Comparison of ENCODE assay signal across 8 cellular contexts in the genomic region with DNA sequence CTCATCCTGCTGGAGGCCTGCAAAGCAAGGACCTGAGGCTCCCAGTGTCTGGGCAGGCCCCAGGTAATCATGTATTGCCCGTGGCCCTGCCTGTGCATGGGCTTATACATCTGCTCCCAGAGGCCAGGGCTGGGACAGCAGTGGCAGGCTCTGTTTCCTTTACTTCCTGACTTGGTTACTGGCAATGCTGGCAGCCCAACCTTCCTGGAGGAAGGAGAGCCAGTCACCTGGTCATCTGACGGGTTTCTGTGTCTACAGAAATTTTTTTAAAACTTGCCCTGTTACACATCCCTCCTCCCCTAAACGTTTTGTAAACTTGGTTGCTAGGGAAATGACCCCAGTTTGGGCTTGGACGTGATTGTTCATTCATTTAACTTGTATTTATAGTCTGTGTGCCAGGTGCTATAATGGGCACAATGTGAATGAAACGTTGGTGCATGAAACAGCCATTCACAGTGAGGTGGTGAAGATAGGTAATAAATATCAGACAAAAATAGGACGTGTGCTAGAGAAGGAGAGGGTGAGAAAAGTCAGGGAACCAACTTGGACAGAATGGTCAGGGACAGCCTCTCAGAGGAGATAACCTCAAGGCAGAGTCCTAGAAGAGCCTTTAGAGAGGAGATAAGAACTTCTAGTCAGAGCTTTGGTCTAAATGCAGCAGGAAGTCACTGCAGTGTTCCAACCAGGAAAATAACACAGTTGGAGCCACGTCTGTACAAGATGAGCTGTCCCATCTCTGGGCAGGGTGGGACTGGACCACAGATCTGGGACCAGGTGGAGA. TPM values are rescaled to one million over a fixed set of nuclear protein-coding genes. Genes with fewer than 3 reads are reported as not detected.
DNase-seq lines count a peak whose midpoint lies in the region; ATAC-seq and TF ChIP-seq lines count a peak whose summit lies in the region.

No MANE protein-coding gene starts in this region.

- H4K91ac ChIP-seq in mesenchymal stem cell (ENCODE audit: low read length) = no peak overlapping the region

- H3K4me3 ChIP-seq in BLaER1 treated with 17β-estradiol and CSF1 and Interleukin-3, amounts not matched to agents 10 nM and 100 nM = peak overlapping the region in 8 of 10 experiments; percentile 14 to 67 (median 52); a peak in 12 of 20 replicates
- no peak overlapping the region for H3K4me3 ChIP-seq in NB4 (ENCODE audit: low read depth, low read length)
- H3K4me3 ChIP-seq in mesenchymal stem cell (ENCODE audit: insufficient read depth in 1 of 2, low read depth in 1 of 2, low read length in 2 of 2) = no peak overlapping the region

- H3K27me3 ChIP-seq in BLaER1 treated with 17β-estradiol and CSF1 and Interleukin-3, amounts not matched to agents 10 nM and 100 nM = no peaks in the 10 kb centered on the region
- no peaks in the 10 kb centered on the region for H3K27me3 ChIP-seq in mesenchymal stem cell (ENCODE audit: control insufficient read depth in 1 of 2, insufficient read depth in 1 of 2, low read length in 2 of 2)

- peak overlapping the region; percentile 59 to 87 (median 84); a peak in 21 of 22 replicates for H3K27ac ChIP-seq in BLaER1 treated with 17β-estradiol and CSF1 and Interleukin-3, amounts not matched to agents 10 nM and 100 nM
- H3K27ac ChIP-seq in caudate nucleus (ENCODE audit: low read depth, low read length) = peak overlapping the region; percentile 72
- no peak overlapping the region for H3K27ac ChIP-seq in mesenchymal stem cell (ENCODE audit: low read length, poor library complexity, severe bottlenecking)

- peaks cover 4 to 48% (median 19%) of the 10 kb centered on the region in 11 experiments; a peak in 10 of 22 replicates for H4K20me1 ChIP-seq in BLaER1 treated with 17β-estradiol and CSF1 and Interleukin-3, amounts not matched to agents 10 nM and 100 nM

- H3K36me3 ChIP-seq in BLaER1 treated with 17β-estradiol and CSF1 and Interleukin-3, amounts not matched to agents 10 nM and 100 nM = peaks cover 32 to 72% (median 48%) of the 10 kb centered on the region in 11 experiments
- H3K36me3 ChIP-seq in mesenchymal stem cell (ENCODE audit: control insufficient read depth in 1 of 2, insufficient read depth in 2 of 2, low read depth in 1 of 2, low read length in 2 of 2) = peaks cover 64 to 75% of the 10 kb centered on the region in 2 experiments

- no peak overlapping the region for H4K8ac ChIP-seq in mesenchymal stem cell (ENCODE audit: low read length)

- H3K4me1 Mint-ChIP-seq in naive B cell = peaks cover 66 to 83% (median 78%) of the 10 kb centered on the region in 3 donors

- H3K9ac ChIP-seq in BLaER1 treated with 17β-estradiol and CSF1 and Interleukin-3, amounts not matched to agents 10 nM and 100 nM = peak overlapping the region; percentile 67 to 79 (median 72); a peak in 21 of 22 replicates
- H3K9ac ChIP-seq in mesenchymal stem cell (ENCODE audit: low read length) = no peak overlapping the region

- no peak overlapping the region for H3K23ac ChIP-seq in mesenchymal stem cell (ENCODE audit: low read length in 2 of 2)

- H2AK5ac ChIP-seq in mesenchymal stem cell (ENCODE audit: low read length, severe bottlenecking) = no peak overlapping the region

- no peak for TF ChIP-seq CTCF in NB4 (IDR thresholded peaks at IDR 0.05; ENCODE audit: low read depth, low read length)

- H2BK15ac ChIP-seq in mesenchymal stem cell (ENCODE audit: low read depth, poor library complexity, severe bottlenecking) = no peak overlapping the region

- no peaks in the 10 kb centered on the region for H3K9me3 Mint-ChIP-seq in naive B cell

- H3K9me3 ChIP-seq in BLaER1 treated with 17β-estradiol and CSF1 and Interleukin-3, amounts not matched to agents 10 nM and 100 nM (replicated peaks in 1 of 11) = no peaks in the 10 kb centered on the region
- no peaks in the 10 kb centered on the region for H3K9me3 ChIP-seq in mesenchymal stem cell (ENCODE audit: control insufficient read depth, low read length)

- DNase-seq in NB4 (ENCODE audit: low read depth) (peak; percentile 26), caudate nucleus (lab: John Stamatoyannopoulos, UW) (no peak), naive B cell (no peak), NCI-H2029 treated with DMSO at 0.1 percent for 48 hours (lab: John Stamatoyannopoulos, UW) (no peak), mesenchymal stem cell (no peak)

- no peak overlapping the region for H3K4ac ChIP-seq in mesenchymal stem cell (ENCODE audit: low read depth in 1 of 2, low read length in 2 of 2)

- H2BK12ac ChIP-seq in mesenchymal stem cell (ENCODE audit: low read length in 2 of 2) = no peak overlapping the region

- H3K36me3 Mint-ChIP-seq in naive B cell = peaks cover 0 to 7% of the 10 kb centered on the region in 2 donors

- H3K4me3 Mint-ChIP-seq in naive B cell = peak overlapping the region in 7 of 8 donors; percentile 41 to 93 (median 77)

- H3K27ac Mint-ChIP-seq in naive B cell = peak overlapping the region; percentile 94 to 99 (median 96)

- peaks cover 49% of the 10 kb centered on the region for H3K79me1 ChIP-seq in mesenchymal stem cell (replicated peaks; ENCODE audit: low read length, poor library complexity, severe bottlenecking)

- TF ChIP-seq POLR2A in NB4 (IDR thresholded peaks at IDR 0.05; ENCODE audit: extremely low read depth, insufficient read length) = no peak

- ATAC-seq in naive B cell (ENCODE audit: low read depth in 2 of 2) (no peak), HG02678 (IDR thresholded peaks at IDR 0.05; ENCODE audit: unreplicated experiment) (no peak), GM21723 (IDR thresholded peaks at IDR 0.05; ENCODE audit: unreplicated experiment) (no peak)

- 86% methylated on average over 7 of the region's 7 CpGs for WGBS in mesenchymal stem cell

- H2BK5ac ChIP-seq in mesenchymal stem cell (ENCODE audit: low read depth, low read length, poor library complexity, severe bottlenecking) = no peak overlapping the region

- H3K4me2 ChIP-seq in BLaER1 treated with 17β-estradiol and CSF1 and Interleukin-3, amounts not matched to agents 10 nM and 100 nM = peak overlapping the region; percentile 93 to 100 (median 98)
- H3K4me2 ChIP-seq in mesenchymal stem cell (ENCODE audit: low read length, poor library complexity, severe bottlenecking) = no peak overlapping the region

- no peak overlapping the region for H3K18ac ChIP-seq in mesenchymal stem cell (ENCODE audit: low read depth in 1 of 2, low read length in 2 of 2)

- no peak overlapping the region for H2BK120ac ChIP-seq in mesenchymal stem cell (ENCODE audit: low read depth, low read length)

- H3K27me3 Mint-ChIP-seq in naive B cell = no peaks in the 10 kb centered on the region

- no peak overlapping the region for H3K14ac ChIP-seq in mesenchymal stem cell (ENCODE audit: low read length in 2 of 2)

- peaks cover 99 to 100% (median 100%) of the 10 kb centered on the region in 10 experiments for H3K4me1 ChIP-seq in BLaER1 treated with 17β-estradiol and CSF1 and Interleukin-3, amounts not matched to agents 10 nM and 100 nM
- H3K4me1 ChIP-seq in mesenchymal stem cell (ENCODE audit: control insufficient read depth, insufficient read depth, low read depth, low read length) = peaks cover 8% of the 10 kb centered on the region

- H2AFZ ChIP-seq in mesenchymal stem cell (ENCODE audit: low read depth, low read length) = no peak overlapping the region

RNA-seq across cellular contexts. Expression of gene TEX264, which starts 14.1 kb away (rescaled TPM):
- polyA plus RNA-seq in naive B cell (ENCODE audit: low read depth in 6 of 6) = 100 to 1,000 TPM in 2 of 6 donors, 10 to 100 TPM in 4; 69.7 to 101 (median 87.2) TPM
- 36.8 TPM for polyA plus RNA-seq in mesenchymal stem cell (2013, experiment 1 of 2)
- polyA plus RNA-seq in mesenchymal stem cell (2013, experiment 2 of 2) = 37.3 TPM

RNA-seq across cellular contexts. Expression of gene GRM2, which starts 21.7 kb away (rescaled TPM):
- polyA plus RNA-seq in naive B cell (ENCODE audit: low read depth in 6 of 6) = under 1 TPM in 2 of 6 donors, not detected in 4; 0.07 to 0.15 TPM
- polyA plus RNA-seq in mesenchymal stem cell (2013, experiment 1 of 2) = 0.01 TPM
- 0.04 TPM for polyA plus RNA-seq in mesenchymal stem cell (2013, experiment 2 of 2)

Comparison
In these comparisons a context has a peak if more than half of its experiments do, and no peak if none do; other contexts are left out.
1. H3K4me3 ChIP-seq: peak in BLaER1 treated with 17β-estradiol and CSF1 and Interleukin-3, amounts not matched to agents 10 nM and 100 nM (8 of 10); none in NB4 (single experiment) and mesenchymal stem cell (0 of 2).